27 cellular contexts compared by ENCODE assay signal in genomic region chr12:247271-247670, GRCh38. TPM values are rescaled to one million over a fixed set of nuclear protein-coding genes. Genes with fewer than 3 reads are reported as not detected.
"Had no signal": no experiment of that assay in that cellular context is flagged by ENCODE, and none has a peak within 500 bp of the region (broad histone marks: within the 10 kb centered on the region; RNA-seq: fewer than 3 reads in every experiment).

No MANE protein-coding gene starts in this region.

- H3K27ac ChIP-seq: left lung, lower lobe of right lung, pancreas, prostate gland, sigmoid colon, spleen, suprapubic skin, thoracic aorta, tibial artery, upper lobe of right lung had no signal

- H3K9me3 ChIP-seq: pancreas, prostate gland, suprapubic skin, upper lobe of right lung had no signal

- H3K27me3 ChIP-seq: pancreas, sigmoid colon, tibial artery, upper lobe of right lung had no signal

- H3K4me3 ChIP-seq: left lung, lower lobe of right lung, pancreas, prostate gland, sigmoid colon, spleen, suprapubic skin, thoracic aorta, tibial artery, upper lobe of right lung had no signal

- H3K36me3 ChIP-seq: left lung, lower lobe of right lung, pancreas, prostate gland, sigmoid colon, spleen, suprapubic skin, thoracic aorta, tibial artery, upper lobe of right lung had no signal

- H3K4me1 ChIP-seq: left lung, lower lobe of right lung, pancreas, prostate gland, sigmoid colon, spleen, suprapubic skin, tibial artery, upper lobe of right lung had no signal

- DNase-seq: hypothalamus; immature natural killer cell; kidney glomerular epithelial cell; left cardiac atrium; left lung; lower lobe of right lung; mammary epithelial cell; mesenchymal stem cell; naive thymus-derived CD8-positive, alpha-beta T cell; nucleus accumbens; pancreas; posterior cingulate gyrus; retina; right cardiac atrium; sigmoid colon; small intestine; spleen; stimulated activated CD4-positive, alpha-beta T cell treated with anti-CD3 and anti-CD28 coated beads, Interleukin-4, amount 100 ng/mL, for 24 hours; stimulated activated naive CD4-positive, alpha-beta T cell; tibial artery; trophoblast cell; upper lobe of right lung had no signal

- ATAC-seq: left cardiac atrium; left lung; lower lobe of right lung; naive thymus-derived CD8-positive, alpha-beta T cell; pancreas; right cardiac atrium; stimulated activated effector memory CD8-positive, alpha-beta T cell treated with anti-CD3 and anti-CD28 coated beads, Interleukin-12 subunit alpha, Interleukin-12 subunit beta, amount 100 ng/mL, for 72 hours; upper lobe of right lung had no signal

RNA-seq across cellular contexts. Expression of gene SLC6A13, which starts 15.4 kb away (rescaled TPM):
- total RNA-seq: osteoblast, suprapubic skin had no signal

RNA-seq across cellular contexts. Expression of gene SLC6A12, which starts 33.3 kb away (rescaled TPM):
- total RNA-seq: osteoblast had no signal
